9 cellular contexts compared by ENCODE assay signal in the genomic region with DNA sequence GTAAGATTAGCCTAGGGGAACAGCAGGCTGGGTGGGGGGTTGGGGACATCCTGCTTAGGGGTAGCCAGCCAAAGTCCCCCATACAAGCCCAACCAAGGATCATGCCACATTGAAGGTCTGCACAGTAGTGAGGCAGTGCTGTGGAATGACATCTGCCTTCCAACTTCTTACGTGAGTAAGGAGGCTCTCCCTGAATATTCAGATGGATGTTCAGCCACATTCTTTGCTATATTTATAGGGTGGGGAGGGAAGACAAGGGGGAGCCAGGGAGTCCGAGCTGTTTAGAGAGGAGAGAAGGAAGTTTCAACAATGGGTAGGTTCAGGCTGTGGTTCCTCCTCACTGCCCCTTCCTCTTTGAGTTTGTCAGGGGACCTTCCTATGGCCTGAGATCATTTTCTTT. TPM values are rescaled to one million over a fixed set of nuclear protein-coding genes. Genes with fewer than 3 reads are reported as not detected.
A peak's percentile ranks its signal among the peaks of the same experiment; 100 is the strongest.
DNase-seq lines count a peak whose midpoint lies in the region; ATAC-seq and TF ChIP-seq lines count a peak whose summit lies in the region.
"Had no signal": no experiment of that assay in that cellular context is flagged by ENCODE, and none has a peak within 500 bp of the region (broad histone marks: within the 10 kb centered on the region; RNA-seq: fewer than 3 reads in every experiment).

No MANE protein-coding gene starts in this region.

- no peak for TF ChIP-seq CTCF in CD8-positive, alpha-beta T cell (IDR thresholded peaks at IDR 0.05)
- no peak for TF ChIP-seq CTCF in MM.1S (IDR thresholded peaks at IDR 0.05; ENCODE audit: low read length)
- TF ChIP-seq CTCF in colonic mucosa (IDR thresholded peaks at IDR 0.05), result no peak
- TF ChIP-seq CTCF in natural killer cell (IDR thresholded peaks at IDR 0.05), result no peak

- no peak overlapping the region for H3K4me3 ChIP-seq in CD8-positive, alpha-beta T cell (ENCODE audit: low read depth, low read length)
- H3K4me3 ChIP-seq in MM.1S (ENCODE audit: low read length) (peak overlapping the region; percentile 16; the same call in 1 of the 2 replicates), colonic mucosa (no peak overlapping the region)

- DNase-seq in CD8-positive, alpha-beta T cell, result no peak
- DNase-seq in MM.1S (no peak), colonic mucosa (no peak), natural killer cell (no peak), NCI-H2107 treated with DMSO at 0.1 percent for 48 hours (lab: John Stamatoyannopoulos, UW; ENCODE audit: unreplicated experiment) (no peak), cerebellar cortex (ENCODE audit: low spot score) (no peak), GM19238 (ENCODE audit: insufficient read length, low spot score) (no peak)
- DNase-seq: NCI-H1105 had no signal

- no peaks in the 10 kb centered on the region for H3K9me2 ChIP-seq in MM.1S (replicated peaks; ENCODE audit: insufficient read depth, low read length)

- H3K9me3 ChIP-seq in CD8-positive, alpha-beta T cell (ENCODE audit: low read length), result no peaks in the 10 kb centered on the region
- H3K9me3 ChIP-seq in MM.1S (replicated peaks; ENCODE audit: insufficient read depth, low read length) (no peaks in the 10 kb centered on the region), colonic mucosa (no peaks in the 10 kb centered on the region)

- CTCF ChIA-PET in CD8-positive, alpha-beta T cell (lab: Charles Lee), result interaction anchor here (0.8 kb wide), 1 partner anchor 25 kb away, joined by 3 read pairs; no protein-coding TSS in a partner anchor

- H3K9me3 Mint-ChIP-seq in CD8-positive, alpha-beta T cell, result no peaks in the 10 kb centered on the region
- no peaks in the 10 kb centered on the region for H3K9me3 Mint-ChIP-seq in natural killer cell

- H3F3A ChIP-seq in MM.1S (ENCODE audit: insufficient read depth, low read length), result peaks cover 35% of the 10 kb centered on the region

- peak overlapping the region; percentile 81 for H3K4me3 Mint-ChIP-seq in CD8-positive, alpha-beta T cell
- peak overlapping the region; percentile 81 for H3K4me3 Mint-ChIP-seq in natural killer cell

- intact Hi-C loops in CD8-positive, alpha-beta T cell (cut with DNase I, micrococcal nuclease), result loop anchor here (5.0 to 10.0 kb wide), 2 partner anchors 100 to 288 kb away; no protein-coding TSS in a partner anchor
- intact Hi-C loops in colonic mucosa (cut with DNase I) (no loop called here), natural killer cell (cut with micrococcal nuclease) (no loop called here)

- no peaks in the 10 kb centered on the region for H3K36me3 ChIP-seq in CD8-positive, alpha-beta T cell (ENCODE audit: insufficient read depth, low read length)
- no peaks in the 10 kb centered on the region for H3K36me3 ChIP-seq in MM.1S (replicated peaks; ENCODE audit: insufficient read depth, low read length)
- H3K36me3 ChIP-seq in colonic mucosa, result no peaks in the 10 kb centered on the region

- peak overlapping the region; percentile 49 for H3K4me2 ChIP-seq in MM.1S (ENCODE audit: low read depth, low read length)

- H3K4me1 ChIP-seq in CD8-positive, alpha-beta T cell (ENCODE audit: insufficient read depth, low read length), result peaks cover 90% of the 10 kb centered on the region
- H3K4me1 ChIP-seq in MM.1S (ENCODE audit: low read length), result peaks cover 70% of the 10 kb centered on the region
- H3K4me1 ChIP-seq in colonic mucosa, result no peaks in the 10 kb centered on the region

- H4K20me1 ChIP-seq in MM.1S (ENCODE audit: insufficient read depth, low read length), result no peaks in the 10 kb centered on the region

- no peaks in the 10 kb centered on the region for H3K27me3 Mint-ChIP-seq in CD8-positive, alpha-beta T cell (ENCODE audit: low read depth)
- no peaks in the 10 kb centered on the region for H3K27me3 Mint-ChIP-seq in natural killer cell (ENCODE audit: low read depth in 2 of 2)

- H3K36me3 Mint-ChIP-seq in CD8-positive, alpha-beta T cell, result peaks cover 36% of the 10 kb centered on the region
- no peaks in the 10 kb centered on the region for H3K36me3 Mint-ChIP-seq in natural killer cell

- peak overlapping the region; percentile 21; the same call in 1 of the 2 replicates for H3K9ac ChIP-seq in MM.1S (ENCODE audit: low read length)
- peak overlapping the region in 1 of 2 donors; percentile 44 for H3K9ac ChIP-seq in colonic mucosa (ENCODE audit: low read depth in 2 of 2, low read length in 2 of 2)

- POLR2A ChIA-PET in CD8-positive, alpha-beta T cell (lab: Charles Lee), result interaction anchor here (1.0 to 2.3 kb wide), 5 partner anchors 9 to 100 kb away, joined by 3 to 17 read pairs (median 4); no protein-coding TSS in a partner anchor

- peak overlapping the region; percentile 38 for H3K27ac ChIP-seq in CD8-positive, alpha-beta T cell (ENCODE audit: low read depth, low read length)
- H3K27ac ChIP-seq in MM.1S (ENCODE audit: low read length), result peak overlapping the region; percentile 89
- peak overlapping the region; percentile 61 for H3K27ac ChIP-seq in colonic mucosa

- H3K27ac Mint-ChIP-seq in CD8-positive, alpha-beta T cell, result peak overlapping the region; percentile 97
- peak overlapping the region; percentile 86 to 98 for H3K27ac Mint-ChIP-seq in natural killer cell

- peaks cover 88% of the 10 kb centered on the region for H3K79me2 ChIP-seq in MM.1S (ENCODE audit: low read length)

- peaks cover 85% of the 10 kb centered on the region for H3K4me1 Mint-ChIP-seq in CD8-positive, alpha-beta T cell (ENCODE audit: low read depth)
- peaks cover 81 to 95% of the 10 kb centered on the region in 2 donors for H3K4me1 Mint-ChIP-seq in natural killer cell

- no peak for ATAC-seq in CD8-positive, alpha-beta T cell
- ATAC-seq in natural killer cell (no peak), GM21723 (IDR thresholded peaks at IDR 0.05; ENCODE audit: unreplicated experiment) (no peak)

- no peaks in the 10 kb centered on the region for H3K27me3 ChIP-seq in CD8-positive, alpha-beta T cell (ENCODE audit: insufficient read depth, low read length)
- H3K27me3 ChIP-seq in MM.1S (replicated peaks; ENCODE audit: insufficient read depth, low read length) (no peaks in the 10 kb centered on the region), colonic mucosa (no peaks in the 10 kb centered on the region)

- no peak overlapping the region for H2AFZ ChIP-seq in MM.1S (ENCODE audit: low read length)

RNA-seq across cellular contexts. Expression of a gene that starts 29.7 kb away (rescaled TPM):
- 100 to 1,000 TPM; 285 to 286 TPM for total RNA-seq in CD8-positive, alpha-beta T cell
- 10 to 100 TPM; 27.5 to 62.7 TPM for total RNA-seq in colonic mucosa
- 1,000 to 10,000 TPM in 1 of 3 donors, 100 to 1,000 TPM in 2; 866 to 1,028 (median 919) TPM for total RNA-seq in natural killer cell

Comparison
In these comparisons a context has a peak if more than half of its experiments do, and no peak if none do; other contexts are left out.
1. H3K27ac ChIP-seq: peak in every context shown above with its lines; median percentile 89 in MM.1S; 61 in colonic mucosa; 38 in CD8-positive, alpha-beta T cell.
2. RNA of a gene that starts 29.7 kb away (total RNA-seq): 866 to 1,028 TPM in natural killer cell and 285 to 286 TPM in CD8-positive, alpha-beta T cell; 27.5 to 62.7 TPM in colonic mucosa; every median in the first group is over 4 times any median in the second.
3. intact Hi-C loops: an anchor here in CD8-positive, alpha-beta T cell (5.0 to 10.0 kb wide); none called in colonic mucosa and natural killer cell.